Comparison of ENCODE assay signal across 7 cellular contexts in the genomic region with DNA sequence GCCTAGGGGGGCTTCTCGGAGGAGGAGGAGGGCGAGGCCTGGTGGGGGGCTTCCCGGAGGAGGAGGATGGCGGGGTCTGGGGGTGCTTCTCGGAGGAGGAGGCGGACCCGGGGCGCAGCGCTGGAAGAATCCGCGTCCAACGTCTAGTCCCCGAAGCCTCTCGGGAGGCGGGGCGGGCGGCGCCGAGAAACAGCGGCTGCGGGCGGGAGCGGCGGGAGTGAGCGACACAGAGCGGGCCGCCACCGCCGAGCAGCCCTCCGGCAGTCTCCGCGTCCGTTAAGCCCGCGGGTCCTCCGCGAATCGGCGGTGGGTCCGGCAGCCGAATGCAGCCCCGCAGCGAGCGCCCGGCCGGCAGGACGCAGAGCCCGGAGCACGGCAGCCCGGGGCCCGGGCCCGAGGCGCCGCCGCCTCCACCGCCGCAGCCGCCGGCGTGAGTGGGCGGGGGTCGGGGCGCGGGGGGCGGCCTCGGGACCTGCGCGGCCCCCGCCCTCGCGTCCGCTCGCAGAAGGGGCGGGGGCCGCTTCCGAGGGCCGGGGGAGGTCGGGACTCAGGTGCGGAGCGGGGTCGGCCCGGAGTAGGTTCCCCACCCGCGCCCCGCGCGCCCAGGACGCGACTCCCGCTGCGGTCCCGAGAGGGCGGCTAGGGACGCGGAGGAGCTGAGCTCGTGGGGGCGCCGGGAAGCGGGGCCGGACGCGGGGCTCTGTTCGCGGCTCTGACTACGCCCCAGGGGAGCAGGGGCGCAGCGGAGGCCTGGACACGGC. TPM values are rescaled to one million over a fixed set of nuclear protein-coding genes. Genes with fewer than 3 reads are reported as not detected.
A peak's percentile ranks its signal among the peaks of the same experiment; 100 is the strongest.
DNase-seq lines count a peak whose midpoint lies in the region; ATAC-seq, FAIRE-seq and TF ChIP-seq lines count a peak whose summit lies in the region.

Gene KLHL17 (plus strand): TSS at position 214 of the 761 bp plus-strand sequence. CDS start 110 bp downstream, at position 324.

- H3K27ac ChIP-seq in fibroblast of lung (ENCODE audit: insufficient read depth, low read length): peak within 1 kb of the TSS; percentile 14

- intact Hi-C loops in natural killer cell (cut with micrococcal nuclease): no loop called here

- H3K4me2 ChIP-seq in fibroblast of lung (ENCODE audit: extremely low read depth, insufficient read depth, low read length): peak within 1 kb of the TSS; percentile 80

- H3K4me3 Mint-ChIP-seq in natural killer cell: peak within 1 kb of the TSS; percentile 94
- peak within 1 kb of the TSS; percentile 86 to 96 for H3K4me3 Mint-ChIP-seq in stimulated activated naive B cell treated with anti-CD40 and anti-IgM and Interleukin-4, amounts not matched to agents 10 μg/mL and 1 μg/mL and 100 μg/mL, for 72 hours

- no peaks in the 10 kb centered on the region for H3K36me3 Mint-ChIP-seq in natural killer cell
- peaks cover 21 to 35% of the 10 kb centered on the region in 2 donors for H3K36me3 Mint-ChIP-seq in stimulated activated naive B cell treated with anti-CD40 and anti-IgM and Interleukin-4, amounts not matched to agents 10 μg/mL and 1 μg/mL and 100 μg/mL, for 72 hours

- H3K4me1 ChIP-seq in fibroblast of lung (ENCODE audit: control insufficient read depth, extremely low read depth, insufficient read depth, low read length): peaks cover 7% of the 10 kb centered on the region

- no peaks in the 10 kb centered on the region for H3K9me3 Mint-ChIP-seq in natural killer cell
- no peaks in the 10 kb centered on the region for H3K9me3 Mint-ChIP-seq in stimulated activated naive B cell treated with anti-CD40 and anti-IgM and Interleukin-4, amounts not matched to agents 10 μg/mL and 1 μg/mL and 100 μg/mL, for 72 hours

- no peaks in the 10 kb centered on the region for H3K27me3 ChIP-seq in fibroblast of lung (ENCODE audit: control insufficient read depth, insufficient read depth, low read length)

- TF ChIP-seq POLR2A in GM12891 (IDR thresholded peaks at IDR 0.05; ENCODE audit: low read depth, low read length): no peak

- ATAC-seq in HG03097 (IDR thresholded peaks at IDR 0.05; ENCODE audit: low FRiP score, unreplicated experiment): peak; percentile 37
- peak; percentile 56 to 60 (median 59) for ATAC-seq in natural killer cell
- peak; percentile 64 to 69 for ATAC-seq in stimulated activated naive B cell treated with anti-CD40 and anti-IgM and Interleukin-4, amounts not matched to agents 10 μg/mL and 1 μg/mL and 100 μg/mL, for 72 hours (replicated peaks)

- H3K4me3 ChIP-seq in fibroblast of lung (replicated peaks in 1 of 4; ENCODE audit: control extremely low read depth in 1 of 4, insufficient read depth in 1 of 4, low read depth in 3 of 4, low read length in 4 of 4): peak within 1 kb of the TSS; percentile 33 to 67 (median 46)

- H3K36me3 ChIP-seq in fibroblast of lung (ENCODE audit: control insufficient read depth, insufficient read depth, low read length): peaks cover 13% of the 10 kb centered on the region

- peak within 1 kb of the TSS; percentile 7 for H2AFZ ChIP-seq in fibroblast of lung (ENCODE audit: low read length)

- H3K4me1 Mint-ChIP-seq in natural killer cell: peaks cover 17 to 23% of the 10 kb centered on the region in 2 donors
- peaks cover 18 to 51% of the 10 kb centered on the region in 2 donors for H3K4me1 Mint-ChIP-seq in stimulated activated naive B cell treated with anti-CD40 and anti-IgM and Interleukin-4, amounts not matched to agents 10 μg/mL and 1 μg/mL and 100 μg/mL, for 72 hours

- peak; percentile 97 for DNase-seq in GM12891 (ENCODE audit: insufficient read length, low spot score)
- DNase-seq in RPMI7951 (ENCODE audit: low read depth): peak; percentile 70
- peak; percentile 64 for DNase-seq in activated T-helper 1 cell treated with Interleukin-2 at 50 U/mL for 16 hours (ENCODE audit: low read depth)
- DNase-seq in fibroblast of lung (ENCODE audit: low read depth in 2 of 2): peak; percentile 58 to 62
- DNase-seq in natural killer cell: peak; percentile 72
- peak; percentile 75 for DNase-seq in stimulated activated naive B cell treated with anti-CD40 and anti-IgM and Interleukin-4, amounts not matched to agents 10 μg/mL and 1 μg/mL and 100 μg/mL, for 72 hours

- no peaks in the 10 kb centered on the region for H4K20me1 ChIP-seq in fibroblast of lung (ENCODE audit: control insufficient read depth, extremely low read depth, insufficient read depth, low read length)

- TF ChIP-seq CTCF in fibroblast of lung (conservative IDR thresholded peaks at IDR 0.05 in 1 of 2, IDR thresholded peaks at IDR 0.05 in 1 of 2; ENCODE audit: low read depth in 1 of 2, low read length in 2 of 2) (no peak), natural killer cell (IDR thresholded peaks at IDR 0.05) (no peak)

- peaks cover 21% of the 10 kb centered on the region for H3K79me2 ChIP-seq in fibroblast of lung (ENCODE audit: control insufficient read depth, insufficient read depth, low read length)

- H3K27me3 Mint-ChIP-seq in natural killer cell (ENCODE audit: low read depth in 2 of 2): no peaks in the 10 kb centered on the region
- H3K27me3 Mint-ChIP-seq in stimulated activated naive B cell treated with anti-CD40 and anti-IgM and Interleukin-4, amounts not matched to agents 10 μg/mL and 1 μg/mL and 100 μg/mL, for 72 hours: no peaks in the 10 kb centered on the region

- H3K27ac Mint-ChIP-seq in natural killer cell: peak within 1 kb of the TSS; percentile 43 to 73
- peak within 1 kb of the TSS; percentile 81 for H3K27ac Mint-ChIP-seq in stimulated activated naive B cell treated with anti-CD40 and anti-IgM and Interleukin-4, amounts not matched to agents 10 μg/mL and 1 μg/mL and 100 μg/mL, for 72 hours

- H3K9me3 ChIP-seq in fibroblast of lung (ENCODE audit: control insufficient read depth, insufficient read depth, low read depth, low read length): no peaks in the 10 kb centered on the region

- FAIRE-seq in GM12891 (lab: Jason Lieb, UNC): peak; percentile 79

- H3K9ac ChIP-seq in fibroblast of lung (ENCODE audit: insufficient read depth, low read length): peak within 1 kb of the TSS; percentile 53

TF ChIP-seq in GM12891, 5 proteins besides CTCF, POLR2A, EP300 and RAD21:
- TF ChIP-seq PAX5 (IDR thresholded peaks at IDR 0.05; ENCODE audit: insufficient read depth, low read length, severe bottlenecking) (no peak), POU2F2 (IDR thresholded peaks at IDR 0.05; ENCODE audit: low read depth, low read length) (no peak), TAF1 (IDR thresholded peaks at IDR 0.05; ENCODE audit: low read depth, low read length) (no peak), SPI1 (IDR thresholded peaks at IDR 0.05; ENCODE audit: low read depth, low read length) (no peak), POLR2AphosphoS5 (IDR thresholded peaks at IDR 0.05; ENCODE audit: low read depth, low read length) (no peak)

RNA-seq across cellular contexts. Expression of gene KLHL17, which starts in this region (rescaled TPM):
- 8.5 TPM for polyA plus RNA-seq in GM12891 (2012; ENCODE audit: low read depth, missing spikeins)
- 5.0 and 5.4 TPM in 2 replicates for total RNA-seq in RPMI7951 (2014; rRNA removed; shearing (Covaris generic))
- total RNA-seq in fibroblast of lung (5.6 and 7.4 TPM in 2 replicates), natural killer cell (10 to 100 TPM; 17.8 to 33.5 (median 22.4) TPM)
- 4.7 and 6.1 TPM in 2 replicates for polyA plus RNA-seq in fibroblast of lung
- 5.9 and 7.5 TPM in 2 replicates for polyA plus RNA-seq in fibroblast of lung (2012)
- polyA minus RNA-seq in fibroblast of lung (ENCODE audit: low replicate concordance): 1.6 and 4.1 TPM in 2 replicates

Comparison
In these comparisons a context has a peak if more than half of its experiments do, and no peak if none do; other contexts are left out.
1. Peak in every context shown above with its lines: DNase-seq, ATAC-seq, H3K4me3 ChIP-seq and H3K27ac ChIP-seq.